ENCODE assay signal across 1 cellular context in the genomic region with DNA sequence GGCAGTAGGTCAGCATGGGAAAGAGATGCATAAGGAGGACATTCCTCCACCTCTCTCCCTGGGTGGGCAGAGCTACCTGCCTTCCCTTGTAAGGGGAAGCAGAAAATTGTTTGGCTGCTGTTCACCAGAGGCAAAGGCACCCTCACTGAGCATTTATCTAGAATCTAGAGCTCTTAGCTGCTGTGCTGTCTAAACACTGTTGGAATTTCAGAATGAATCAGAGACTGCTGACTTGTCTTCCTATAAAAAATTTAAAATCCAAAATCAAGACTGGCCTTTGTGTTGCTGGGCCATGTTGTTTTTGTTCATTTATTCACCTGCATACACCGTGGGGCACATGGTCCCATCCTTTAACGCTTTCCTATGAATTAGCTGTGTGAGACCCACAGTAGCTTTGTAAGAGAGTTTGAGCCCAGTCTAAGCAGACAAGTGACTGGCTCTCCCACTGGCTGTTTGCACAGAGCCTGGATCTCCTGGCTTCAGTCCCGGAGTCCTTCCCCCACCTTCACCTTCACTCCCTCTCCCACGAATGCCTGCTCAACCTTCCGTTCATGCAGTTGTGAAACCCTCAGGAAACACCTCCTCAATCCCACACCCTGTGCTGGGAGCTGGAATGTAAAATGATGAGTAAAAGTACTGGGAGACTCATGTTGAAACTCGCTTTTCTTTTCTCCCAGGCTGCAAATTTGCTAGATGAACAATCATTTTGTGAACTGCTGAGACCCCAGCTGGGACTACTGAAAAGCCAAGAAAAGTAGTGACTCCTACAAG.
TF ChIP-seq lines count a peak whose summit lies in the region.

No MANE protein-coding gene starts in this region.

TF ChIP-seq in IMR-90, 13 proteins besides CTCF, POLR2A, EP300 and RAD21:
- TF ChIP-seq CEBPB (IDR thresholded peaks at IDR 0.05; ENCODE audit: low read depth, low read length) (peak; percentile 77), NFE2L2 (IDR thresholded peaks at IDR 0.05; ENCODE audit: low read depth, low read length) (no peak)
